Comparison of ENCODE assay signal across 1 cellular context in genomic region chr12:103197725-103198388, GRCh38.
TF ChIP-seq lines count a peak whose summit lies in the region.

No MANE protein-coding gene starts in this region.

TF ChIP-seq in GM23338, 12 proteins besides CTCF, POLR2A, EP300 and RAD21 (continued from another document):
- TF ChIP-seq ZNF462 (CRISPR knock-in tag; IDR thresholded peaks at IDR 0.05) (no peak), NANOG (IDR thresholded peaks at IDR 0.05; ENCODE audit: borderline replicate concordance) (no peak), ZNF331 (CRISPR knock-in tag; IDR thresholded peaks at IDR 0.05; ENCODE audit: low read depth) (no peak), POLR2AphosphoS5 (IDR thresholded peaks at IDR 0.05; ENCODE audit: low read depth) (no peak), EZH2phosphoT487 (IDR thresholded peaks at IDR 0.05; ENCODE audit: unreplicated experiment) (no peak), ETS1 (IDR thresholded peaks at IDR 0.05) (no peak), STAT1 (IDR thresholded peaks at IDR 0.05; ENCODE audit: unreplicated experiment) (no peak), ZNF114 (CRISPR knock-in tag; IDR thresholded peaks at IDR 0.05) (no peak), JUNB (IDR thresholded peaks at IDR 0.05; ENCODE audit: unreplicated experiment) (no peak), REST (IDR thresholded peaks at IDR 0.05; ENCODE audit: unreplicated experiment) (no peak)
